ENCODE assay signal across 11 cellular contexts in the genomic region with DNA sequence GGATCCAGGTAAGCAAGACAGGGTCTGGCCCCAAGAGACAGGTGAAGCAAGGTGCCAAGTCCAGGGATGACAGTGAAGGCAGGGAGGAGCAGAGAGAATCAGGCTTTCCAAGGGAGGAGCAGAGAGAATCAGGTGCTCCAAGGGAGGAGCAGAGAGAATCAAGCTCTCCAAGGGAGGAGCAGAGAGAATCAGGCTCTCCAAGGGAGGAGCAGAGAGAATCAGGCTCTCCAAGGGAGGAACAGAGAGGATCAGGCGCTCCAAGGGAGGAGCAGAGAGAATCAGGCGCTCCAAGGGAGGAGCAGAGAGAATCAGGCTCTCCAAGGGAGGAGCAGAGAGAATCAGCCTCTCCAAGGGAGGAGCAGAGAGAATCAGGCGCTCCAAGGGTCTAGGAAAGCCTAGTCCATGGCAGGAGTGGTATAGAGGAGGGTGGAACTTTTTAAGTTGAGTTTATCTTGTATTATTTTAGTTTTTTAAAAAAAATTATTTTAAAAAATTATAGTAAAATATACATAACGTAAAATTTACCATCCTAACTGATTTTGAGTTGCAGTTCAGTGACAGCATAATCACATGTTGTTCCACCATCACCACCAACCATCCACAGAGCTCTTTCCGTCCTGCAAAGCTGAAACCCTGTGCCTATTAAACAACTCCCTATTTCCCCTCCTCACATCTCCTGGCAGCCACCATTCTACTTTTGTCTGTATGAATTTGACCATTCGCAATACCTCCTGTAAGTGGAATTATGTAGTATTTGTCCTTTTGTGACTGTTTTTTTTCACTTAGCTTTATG.
DNase-seq lines count a peak whose midpoint lies in the region; ATAC-seq, FAIRE-seq and TF ChIP-seq lines count a peak whose summit lies in the region.
"Had no signal": no experiment of that assay in that cellular context is flagged by ENCODE, and none has a peak within 500 bp of the region (broad histone marks: within the 10 kb centered on the region; RNA-seq: fewer than 3 reads in every experiment).

No MANE protein-coding gene starts in this region.

- in situ Hi-C loops in GM23248 (cut with MboI): no loop called here
- in situ Hi-C loops in K562 (cut with MboI): no loop called here
- in situ Hi-C loops in HAP-1 (cut with MboI; ENCODE audit: low sequenced_read_pairs): no loop called here

- TF ChIP-seq RAD21 in K562 (CRISPR knock-in tag; conservative IDR thresholded peaks at IDR 0.05 in 1 of 2, IDR thresholded peaks at IDR 0.05 in 1 of 2): no peak

- TF ChIP-seq EP300 in K562 (IDR thresholded peaks at IDR 0.05; ENCODE audit: low read length): no peak

- H3K9me2 ChIP-seq in GM23248 (ENCODE audit: insufficient read depth): no peaks in the 10 kb centered on the region

- TF ChIP-seq CTCF in K562 (IDR thresholded peaks at IDR 0.05 in 2 of 3, conservative IDR thresholded peaks at IDR 0.05 in 1 of 3; ENCODE audit: insufficient read depth in 2 of 3, low read depth in 1 of 3, low read length in 3 of 3) (no peak), keratinocyte (optimal IDR thresholded peaks at IDR 0.05 in 1 of 3, IDR thresholded peaks at IDR 0.05 in 1 of 3, conservative IDR thresholded peaks at IDR 0.05 in 1 of 3; ENCODE audit: extremely low read depth in 1 of 3, insufficient read depth in 2 of 3, low read length in 3 of 3) (no peak)

- H3F3A ChIP-seq in GM23248 (ENCODE audit: insufficient read depth): peaks cover 35% of the 10 kb centered on the region

- no peak for TF ChIP-seq POLR2A in K562 (conservative IDR thresholded peaks at IDR 0.05)

- FAIRE-seq in K562 (lab: Jason Lieb, UNC) (no peak), keratinocyte (lab: Jason Lieb, UNC) (no peak)

- H4K20me1 ChIP-seq in GM23248 (ENCODE audit: insufficient read depth): no peaks in the 10 kb centered on the region
- H4K20me1 ChIP-seq in K562 (replicated peaks; ENCODE audit: control insufficient read depth, insufficient read depth, low read length): no peaks in the 10 kb centered on the region
- no peaks in the 10 kb centered on the region for H4K20me1 ChIP-seq in keratinocyte (ENCODE audit: control insufficient read depth, extremely low read depth, insufficient read depth, low read length)

- intact Hi-C loops in K562 (cut with micrococcal nuclease): no loop called here

- H3K79me2 ChIP-seq in GM23248 (ENCODE audit: insufficient read depth) (peaks cover 79% of the 10 kb centered on the region), K562 (ENCODE audit: control insufficient read depth, insufficient read depth, low read length) (no peaks in the 10 kb centered on the region), keratinocyte (ENCODE audit: control insufficient read depth, insufficient read depth, low read length) (no peaks in the 10 kb centered on the region)

- no peak overlapping the region for H3K4me3 ChIP-seq in GM23248
- H3K4me3 ChIP-seq in K562: no peak overlapping the region
- H3K4me3 ChIP-seq in keratinocyte (ENCODE audit: control insufficient read depth in 2 of 3, extremely low read depth in 1 of 3, insufficient read depth in 2 of 3, low read depth in 1 of 3, low read length in 3 of 3): no peak overlapping the region
- H3K4me3 ChIP-seq in subcutaneous abdominal adipose tissue (ENCODE audit: low read depth in 1 of 5, low read length in 5 of 5): no peak overlapping the region
- H3K4me3 ChIP-seq in HAP-1: no peak overlapping the region

- H3K9me3 ChIP-seq in GM23248 (ENCODE audit: low read depth): no peaks in the 10 kb centered on the region
- H3K9me3 ChIP-seq in K562 (replicated peaks; ENCODE audit: control insufficient read depth, insufficient read depth, low read depth, low read length): no peaks in the 10 kb centered on the region
- no peaks in the 10 kb centered on the region for H3K9me3 ChIP-seq in keratinocyte (ENCODE audit: control insufficient read depth, low read depth, low read length)
- no peaks in the 10 kb centered on the region for H3K9me3 ChIP-seq in subcutaneous abdominal adipose tissue (ENCODE audit: control insufficient read depth in 5 of 5, low read length in 5 of 5)
- no peaks in the 10 kb centered on the region for H3K9me3 ChIP-seq in HAP-1

- DNase-seq in GM23248 (no peak), K562 (ENCODE audit: extremely low read depth in 1 of 4, low spot score in 3 of 4) (no peak), keratinocyte (ENCODE audit: low read depth, low spot score) (no peak), HAP-1 (ENCODE audit: low spot score in 2 of 2) (no peak)
- no peak for DNase-seq in activated naive CD4-positive, alpha-beta T cell treated with anti-CD3 and anti-CD28 coated beads, Interleukin-2, amount 50 U/mL, for 16 hours
- DNase-seq: activated effector memory CD4-positive, alpha-beta T cell treated with anti-CD3 and anti-CD28 coated beads, Interleukin-2, amount 50 U/mL, for 16 hours; NCI-H1694; occipital lobe had no signal

- H3K4me2 ChIP-seq in GM23248 (ENCODE audit: unreplicated experiment) (peak overlapping the region; percentile 30), K562 (ENCODE audit: insufficient read depth, low read length) (no peak overlapping the region), keratinocyte (ENCODE audit: control insufficient read depth, extremely low read depth, insufficient read depth, low read depth, low read length) (peak overlapping the region; percentile 20)

- H3K9me1 ChIP-seq in K562 (ENCODE audit: control insufficient read depth, insufficient read depth, low read length): no peaks in the 10 kb centered on the region
- peaks cover 2% of the 10 kb centered on the region for H3K9me1 ChIP-seq in keratinocyte (ENCODE audit: control insufficient read depth, extremely low read depth, insufficient read depth, low read length)

- BruUV-seq in K562 (replicated peaks; lab: Mats Ljungman, UMichigan): no TSS peak

- POLR2A ChIA-PET in K562 (lab: Yijun Ruan, JAX): interaction anchor here (0.9 kb wide), 1 partner anchor 10 kb away, joined by 3 read pairs; no protein-coding TSS in a partner anchor

- H3K27me3 ChIP-seq in GM23248 (replicated peaks; ENCODE audit: insufficient read depth): no peaks in the 10 kb centered on the region
- peaks cover 17 to 35% of the 10 kb centered on the region in 2 experiments; a peak in 3 of 5 replicates for H3K27me3 ChIP-seq in K562 (ENCODE audit: control insufficient read depth in 2 of 2, insufficient read depth in 2 of 2, low read length in 2 of 2)
- no peaks in the 10 kb centered on the region for H3K27me3 ChIP-seq in keratinocyte (ENCODE audit: control insufficient read depth, extremely low read depth, insufficient read depth, low read length)
- no peaks in the 10 kb centered on the region for H3K27me3 ChIP-seq in subcutaneous abdominal adipose tissue (ENCODE audit: control insufficient read depth in 5 of 5, insufficient read depth in 4 of 5, low read length in 5 of 5)
- no peaks in the 10 kb centered on the region for H3K27me3 ChIP-seq in HAP-1 (ENCODE audit: low read depth)

- dilution Hi-C loops in keratinocyte (cut with MboI; ENCODE audit: extremely low pct_ligation_motif_present, low sequenced_read_pairs): no loop called here

- H3K27ac ChIP-seq in GM23248: peak overlapping the region; percentile 82
- no peak overlapping the region for H3K27ac ChIP-seq in K562 (ENCODE audit: extremely low read depth, low read depth, low read length)
- H3K27ac ChIP-seq in keratinocyte (ENCODE audit: control insufficient read depth, insufficient read depth, low read length): no peak overlapping the region
- peak overlapping the region; percentile 42 for H3K27ac ChIP-seq in subcutaneous abdominal adipose tissue (ENCODE audit: low read depth, low read length)

- H3K4me1 ChIP-seq in GM23248 (ENCODE audit: insufficient read depth) (peaks cover 23% of the 10 kb centered on the region), K562 (replicated peaks in 1 of 2; ENCODE audit: control insufficient read depth in 2 of 2, insufficient read depth in 2 of 2, low read length in 2 of 2) (no peaks in the 10 kb centered on the region), keratinocyte (ENCODE audit: control insufficient read depth, extremely low read depth, insufficient read depth, low read length) (peaks cover 19% of the 10 kb centered on the region), subcutaneous abdominal adipose tissue (ENCODE audit: control insufficient read depth in 5 of 5, insufficient read depth in 5 of 5, low read length in 5 of 5) (peaks cover 3 to 22% (median 7%) of the 10 kb centered on the region in 5 donors), HAP-1 (peaks cover 7% of the 10 kb centered on the region)

- H3K9ac ChIP-seq in GM23248: no peak overlapping the region
- H3K9ac ChIP-seq in K562 (ENCODE audit: insufficient read depth in 1 of 2, low read depth in 2 of 2, low read length in 2 of 2): no peak overlapping the region
- no peak overlapping the region for H3K9ac ChIP-seq in keratinocyte (ENCODE audit: control insufficient read depth, extremely low read depth, insufficient read depth, low read length)
- no peak overlapping the region for H3K9ac ChIP-seq in subcutaneous abdominal adipose tissue (ENCODE audit: low read length in 5 of 5)

- WGBS in GM23248 (ENCODE audit: low coverage in 1 of 2, low lambda C conversion rate in 2 of 2, missing lambda C conversion rate in 2 of 2), 2 experiments: 43 to 49% methylated on average over 5 to 6 of the region's 6 CpGs
- 3% methylated on average over 5 of the region's 6 CpGs for WGBS in K562 (ENCODE audit: insufficient coverage, low coverage, missing lambda C conversion rate)

- no peak for ATAC-seq in K562
- ATAC-seq in HG03342 (IDR thresholded peaks at IDR 0.05; ENCODE audit: unreplicated experiment): no peak
- no peak for ATAC-seq in HG03097 (IDR thresholded peaks at IDR 0.05; ENCODE audit: low FRiP score, unreplicated experiment)

- CTCF ChIA-PET in K562 (lab: Yijun Ruan, JAX; ENCODE audit: low intra/inter-chr PET ratio): no interaction called here

- H3K36me3 ChIP-seq in GM23248 (ENCODE audit: low read depth) (no peaks in the 10 kb centered on the region), K562 (ENCODE audit: control insufficient read depth, insufficient read depth, low read length) (no peaks in the 10 kb centered on the region), keratinocyte (ENCODE audit: control insufficient read depth in 2 of 2, extremely low read depth in 1 of 2, insufficient read depth in 2 of 2, low read length in 2 of 2) (no peaks in the 10 kb centered on the region), subcutaneous abdominal adipose tissue (ENCODE audit: control insufficient read depth in 5 of 5, insufficient read depth in 5 of 5, low read length in 5 of 5) (no peaks in the 10 kb centered on the region), HAP-1 (replicated peaks) (no peaks in the 10 kb centered on the region)

- H2AFZ ChIP-seq in GM23248: no peak overlapping the region
- no peak overlapping the region for H2AFZ ChIP-seq in K562 (ENCODE audit: low read depth, low read length)
- H2AFZ ChIP-seq in keratinocyte (ENCODE audit: control insufficient read depth, low read length): no peak overlapping the region

TF ChIP-seq in K562, 482 proteins besides CTCF, POLR2A, EP300 and RAD21:
- no peak for TF ChIP-seq FOXK2 (conservative IDR thresholded peaks at IDR 0.05 in 1 of 2, IDR thresholded peaks at IDR 0.05 in 1 of 2; ENCODE audit: low read depth in 2 of 2)
- peak; percentile 51 for TF ChIP-seq ZNF263 (CRISPR knock-in tag; IDR thresholded peaks at IDR 0.05; ENCODE audit: borderline replicate concordance)

Comparison
In these comparisons a context has a peak if more than half of its experiments do, and no peak if none do; other contexts are left out.
1. H3K27ac ChIP-seq: peak in GM23248 (single experiment) and subcutaneous abdominal adipose tissue (single experiment); none in K562 (single experiment) and keratinocyte (single experiment).